ENCODE assay signal across 1 cellular context in the genomic region with DNA sequence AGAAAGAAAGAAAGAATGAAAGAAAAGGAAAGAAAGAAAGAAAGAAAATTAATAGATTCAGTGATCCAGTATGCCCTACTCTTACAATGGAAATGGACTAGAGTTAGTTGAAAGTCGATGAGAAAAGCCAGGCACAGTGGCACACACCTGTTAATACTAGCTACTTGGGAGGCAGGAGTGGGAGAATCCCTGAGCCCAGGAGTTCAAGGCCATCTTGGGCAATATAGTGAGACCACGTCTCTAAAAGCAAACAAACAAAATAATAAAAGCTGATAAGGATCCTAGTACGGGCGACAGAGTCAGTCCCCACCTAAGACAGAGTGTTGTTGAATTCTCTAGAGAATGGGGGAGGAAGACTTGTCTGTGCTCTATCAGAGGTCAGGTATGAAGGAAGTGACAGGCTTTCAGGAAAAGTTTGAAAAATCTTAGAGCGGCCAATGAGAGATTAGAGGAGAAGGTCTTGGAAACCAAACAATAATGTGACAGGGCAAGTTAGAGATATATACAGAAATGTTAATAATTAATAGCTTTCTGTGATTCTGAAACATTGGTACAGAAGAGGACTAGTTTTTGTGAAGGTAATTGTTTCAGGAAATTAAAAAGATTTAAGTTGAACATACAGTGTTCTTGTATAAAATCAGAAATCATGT.
TF ChIP-seq lines count a peak whose summit lies in the region.

No MANE protein-coding gene starts in this region.

TF ChIP-seq in IMR-90, 13 proteins besides CTCF, POLR2A, EP300 and RAD21 (continued from another document):
- TF ChIP-seq CEBPB (IDR thresholded peaks at IDR 0.05; ENCODE audit: low read depth, low read length) (no peak), CHD1 (IDR thresholded peaks at IDR 0.05; ENCODE audit: low read depth, low read length) (no peak)
